ENCODE assay signal across 13 cellular contexts in the genomic region with DNA sequence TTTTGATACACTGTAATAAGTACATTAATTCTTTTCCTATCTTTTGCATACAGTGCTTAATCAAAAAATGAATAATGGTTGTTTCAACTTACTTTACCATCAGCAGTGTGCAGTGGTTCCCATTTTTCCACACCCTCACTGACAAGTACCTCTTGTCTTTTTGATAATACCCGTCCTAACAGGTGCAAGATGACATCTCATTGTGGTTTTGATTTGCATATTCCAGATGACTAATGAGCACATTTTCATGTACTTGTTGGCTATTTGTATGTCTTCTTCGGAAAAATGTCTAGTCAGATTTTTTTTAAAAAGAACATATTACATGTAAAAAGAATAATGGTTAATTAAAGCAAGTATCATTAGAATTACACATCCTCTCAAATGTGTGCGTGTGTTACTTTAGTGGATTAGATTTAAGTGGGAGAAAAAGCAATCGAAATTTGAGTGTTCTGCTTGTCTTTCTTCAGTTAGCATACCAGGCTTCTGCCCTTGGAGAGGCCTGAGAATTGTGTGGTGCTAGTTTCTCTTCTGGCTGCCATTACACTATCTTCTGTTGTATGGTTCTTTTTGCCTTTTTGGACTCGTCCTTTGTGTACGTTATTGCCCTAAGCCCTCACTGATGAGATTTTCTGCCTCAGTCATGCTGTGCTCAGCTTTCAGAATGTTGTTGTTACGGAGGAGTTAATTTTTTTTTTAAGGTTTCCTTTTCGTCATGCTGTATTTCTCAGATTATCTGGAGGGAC.
A peak's percentile ranks its signal among the peaks of the same experiment; 100 is the strongest.
DNase-seq lines count a peak whose midpoint lies in the region; ATAC-seq and TF ChIP-seq lines count a peak whose summit lies in the region.
"Had no signal": no experiment of that assay in that cellular context is flagged by ENCODE, and none has a peak within 500 bp of the region (broad histone marks: within the 10 kb centered on the region; RNA-seq: fewer than 3 reads in every experiment).

No MANE protein-coding gene starts in this region.

- peak overlapping the region; percentile 75 for H3K9ac ChIP-seq in OCI-LY1 (ENCODE audit: low read length)

- peaks cover 4% of the 10 kb centered on the region for H3F3A ChIP-seq in OCI-LY1 (ENCODE audit: insufficient read depth, low read length)

- peak overlapping the region; percentile 97 for H3K27ac ChIP-seq in OCI-LY1 (ENCODE audit: low read depth, low read length, poor library complexity, severe bottlenecking)
- H3K27ac ChIP-seq: colonic mucosa, skin epidermis had no signal

- no peaks in the 10 kb centered on the region for H4K20me1 ChIP-seq in OCI-LY1 (ENCODE audit: insufficient read depth, low read length)

- ATAC-seq in HG02973 (IDR thresholded peaks at IDR 0.05; ENCODE audit: unreplicated experiment), result peak; percentile 70

- DNase-seq in NCI-H345 (lab: John Stamatoyannopoulos, UW) (peak; percentile 8), NCI-H345 treated with DMSO at 0.1 percent for 48 hours (lab: John Stamatoyannopoulos, UW; ENCODE audit: unreplicated experiment) (no peak), SIG-M5 (lab: John Stamatoyannopoulos, UW) (no peak), GM10266 (ENCODE audit: extremely low spot score) (no peak), A172 (ENCODE audit: low spot score) (no peak)
- DNase-seq in activated CD4-positive, alpha-beta T cell treated with anti-CD3 and anti-CD28 coated beads, Interleukin-2, amount 50 U/mL, for 4 hours, result no peak
- DNase-seq: activated CD4-positive, alpha-beta T cell treated with anti-CD3 and anti-CD28 coated beads for 4 hours; colonic mucosa; DMS53; NCI-H510A had no signal

- no peak for TF ChIP-seq CTCF in OCI-LY1 (IDR thresholded peaks at IDR 0.05; ENCODE audit: low read length)
- no peak for TF ChIP-seq CTCF in GM10266 (IDR thresholded peaks at IDR 0.05; ENCODE audit: control insufficient read depth, insufficient read depth, low read depth, missing control alignments)

- H3K9me3 ChIP-seq in OCI-LY1 (ENCODE audit: low read length), result no peaks in the 10 kb centered on the region
- H3K9me3 ChIP-seq: colonic mucosa had no signal

- no peaks in the 10 kb centered on the region for H3K9me2 ChIP-seq in OCI-LY1 (ENCODE audit: low read depth, low read length)

- peaks cover 72% of the 10 kb centered on the region for H3K79me2 ChIP-seq in OCI-LY1 (ENCODE audit: insufficient read depth, low read length)

- H3K4me3 ChIP-seq in OCI-LY1 (ENCODE audit: low read depth, low read length, poor library complexity, severe bottlenecking), result peak overlapping the region; percentile 57
- H3K4me3 ChIP-seq: colonic mucosa, skin epidermis had no signal

- H3K27me3 ChIP-seq in OCI-LY1 (ENCODE audit: insufficient read depth, low read length), result no peaks in the 10 kb centered on the region
- H3K27me3 ChIP-seq: colonic mucosa had no signal

- peaks cover 89% of the 10 kb centered on the region for H3K4me1 ChIP-seq in OCI-LY1 (ENCODE audit: insufficient read depth, low read length, severe bottlenecking)
- H3K4me1 ChIP-seq: colonic mucosa had no signal

- no peaks in the 10 kb centered on the region for H3K36me3 ChIP-seq in OCI-LY1 (ENCODE audit: insufficient read depth, low read length)
- H3K36me3 ChIP-seq: colonic mucosa had no signal

- H3K4me2 ChIP-seq in OCI-LY1 (ENCODE audit: low read length), result peak overlapping the region; percentile 79

- no peak overlapping the region for H2AFZ ChIP-seq in OCI-LY1 (ENCODE audit: low read length)
